In the genomic region with DNA sequence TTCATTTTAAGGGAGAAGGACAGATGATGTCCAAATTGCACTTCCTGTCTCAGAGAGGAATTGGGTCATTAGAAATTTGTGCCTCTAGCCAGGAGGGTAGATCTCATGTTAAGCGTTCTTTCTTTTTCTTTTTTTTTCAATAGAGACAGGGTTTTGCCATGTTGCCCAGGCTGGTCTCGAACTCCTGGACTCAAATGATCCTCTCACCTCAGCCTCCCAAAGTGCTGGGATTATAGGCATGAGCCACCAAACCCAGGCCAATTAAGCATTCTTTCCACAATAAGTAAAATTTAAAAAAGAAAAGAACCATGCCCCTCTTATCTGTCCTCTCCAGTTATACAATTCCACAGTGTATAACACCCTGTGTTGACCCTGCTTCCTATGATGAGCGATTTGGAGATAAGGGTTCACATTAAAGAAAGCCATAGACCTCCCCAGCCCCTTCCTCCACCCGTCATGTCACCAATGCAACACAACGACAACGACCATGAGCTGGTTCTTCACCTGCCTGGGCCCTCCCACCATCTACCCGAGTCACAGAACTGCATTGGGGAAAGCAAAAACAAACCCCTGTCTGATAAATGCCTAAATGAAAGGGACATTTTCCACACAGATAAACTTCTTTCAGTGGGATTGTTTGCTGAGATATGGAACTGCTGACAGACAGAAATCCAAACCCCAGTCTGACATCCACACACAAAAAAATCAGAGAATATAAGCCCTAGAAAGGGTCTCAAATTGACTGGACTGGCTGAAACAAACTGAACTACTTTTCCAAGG, we compare ENCODE assay signal across 1 cellular context.
TF ChIP-seq lines count a peak whose summit lies in the region.

No MANE protein-coding gene starts in this region.

TF ChIP-seq in GM12878, 131 proteins besides CTCF, POLR2A, EP300 and RAD21:
- TF ChIP-seq DPF2 (IDR thresholded peaks at IDR 0.05), result no peak
- no peak for TF ChIP-seq STAT3 (IDR thresholded peaks at IDR 0.05; ENCODE audit: low read depth, low read length)
- TF ChIP-seq BHLHE40 (IDR thresholded peaks at IDR 0.05; ENCODE audit: borderline replicate concordance in 1 of 2, low read depth in 2 of 2, low read length in 1 of 2), result no peak
- no peak for TF ChIP-seq EGR1 (IDR thresholded peaks at IDR 0.05; ENCODE audit: borderline replicate concordance in 1 of 2, low read depth in 2 of 2, low read length in 2 of 2)
- TF ChIP-seq, protein P1, sequence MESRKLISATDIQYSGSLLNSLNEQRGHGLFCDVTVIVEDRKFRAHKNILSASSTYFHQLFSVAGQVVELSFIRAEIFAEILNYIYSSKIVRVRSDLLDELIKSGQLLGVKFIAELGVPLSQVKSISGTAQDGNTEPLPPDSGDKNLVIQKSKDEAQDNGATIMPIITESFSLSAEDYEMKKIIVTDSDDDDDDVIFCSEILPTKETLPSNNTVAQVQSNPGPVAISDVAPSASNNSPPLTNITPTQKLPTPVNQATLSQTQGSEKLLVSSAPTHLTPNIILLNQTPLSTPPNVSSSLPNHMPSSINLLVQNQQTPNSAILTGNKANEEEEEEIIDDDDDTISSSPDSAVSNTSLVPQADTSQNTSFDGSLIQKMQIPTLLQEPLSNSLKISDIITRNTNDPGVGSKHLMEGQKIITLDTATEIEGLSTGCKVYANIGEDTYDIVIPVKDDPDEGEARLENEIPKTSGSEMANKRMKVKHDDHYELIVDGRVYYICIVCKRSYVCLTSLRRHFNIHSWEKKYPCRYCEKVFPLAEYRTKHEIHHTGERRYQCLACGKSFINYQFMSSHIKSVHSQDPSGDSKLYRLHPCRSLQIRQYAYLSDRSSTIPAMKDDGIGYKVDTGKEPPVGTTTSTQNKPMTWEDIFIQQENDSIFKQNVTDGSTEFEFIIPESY (IDR thresholded peaks at IDR 0.05), result no peak
- TF ChIP-seq, protein P2, sequence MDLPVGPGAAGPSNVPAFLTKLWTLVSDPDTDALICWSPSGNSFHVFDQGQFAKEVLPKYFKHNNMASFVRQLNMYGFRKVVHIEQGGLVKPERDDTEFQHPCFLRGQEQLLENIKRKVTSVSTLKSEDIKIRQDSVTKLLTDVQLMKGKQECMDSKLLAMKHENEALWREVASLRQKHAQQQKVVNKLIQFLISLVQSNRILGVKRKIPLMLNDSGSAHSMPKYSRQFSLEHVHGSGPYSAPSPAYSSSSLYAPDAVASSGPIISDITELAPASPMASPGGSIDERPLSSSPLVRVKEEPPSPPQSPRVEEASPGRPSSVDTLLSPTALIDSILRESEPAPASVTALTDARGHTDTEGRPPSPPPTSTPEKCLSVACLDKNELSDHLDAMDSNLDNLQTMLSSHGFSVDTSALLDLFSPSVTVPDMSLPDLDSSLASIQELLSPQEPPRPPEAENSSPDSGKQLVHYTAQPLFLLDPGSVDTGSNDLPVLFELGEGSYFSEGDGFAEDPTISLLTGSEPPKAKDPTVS (IDR thresholded peaks at IDR 0.05; ENCODE audit: low read depth, low read length), result no peak
- no peak for TF ChIP-seq NR2C1 (IDR thresholded peaks at IDR 0.05)
- TF ChIP-seq ESRRA (IDR thresholded peaks at IDR 0.05; ENCODE audit: low read length), result no peak
- TF ChIP-seq RELA (IDR thresholded peaks at IDR 0.05; ENCODE audit: borderline replicate concordance, partially characterized antibody), result no peak
- no peak for TF ChIP-seq SMAD1 (IDR thresholded peaks at IDR 0.05; ENCODE audit: low read depth, partially characterized antibody)
- TF ChIP-seq SMAD5 (IDR thresholded peaks at IDR 0.05; ENCODE audit: low read depth), result no peak
- TF ChIP-seq, protein P3, sequence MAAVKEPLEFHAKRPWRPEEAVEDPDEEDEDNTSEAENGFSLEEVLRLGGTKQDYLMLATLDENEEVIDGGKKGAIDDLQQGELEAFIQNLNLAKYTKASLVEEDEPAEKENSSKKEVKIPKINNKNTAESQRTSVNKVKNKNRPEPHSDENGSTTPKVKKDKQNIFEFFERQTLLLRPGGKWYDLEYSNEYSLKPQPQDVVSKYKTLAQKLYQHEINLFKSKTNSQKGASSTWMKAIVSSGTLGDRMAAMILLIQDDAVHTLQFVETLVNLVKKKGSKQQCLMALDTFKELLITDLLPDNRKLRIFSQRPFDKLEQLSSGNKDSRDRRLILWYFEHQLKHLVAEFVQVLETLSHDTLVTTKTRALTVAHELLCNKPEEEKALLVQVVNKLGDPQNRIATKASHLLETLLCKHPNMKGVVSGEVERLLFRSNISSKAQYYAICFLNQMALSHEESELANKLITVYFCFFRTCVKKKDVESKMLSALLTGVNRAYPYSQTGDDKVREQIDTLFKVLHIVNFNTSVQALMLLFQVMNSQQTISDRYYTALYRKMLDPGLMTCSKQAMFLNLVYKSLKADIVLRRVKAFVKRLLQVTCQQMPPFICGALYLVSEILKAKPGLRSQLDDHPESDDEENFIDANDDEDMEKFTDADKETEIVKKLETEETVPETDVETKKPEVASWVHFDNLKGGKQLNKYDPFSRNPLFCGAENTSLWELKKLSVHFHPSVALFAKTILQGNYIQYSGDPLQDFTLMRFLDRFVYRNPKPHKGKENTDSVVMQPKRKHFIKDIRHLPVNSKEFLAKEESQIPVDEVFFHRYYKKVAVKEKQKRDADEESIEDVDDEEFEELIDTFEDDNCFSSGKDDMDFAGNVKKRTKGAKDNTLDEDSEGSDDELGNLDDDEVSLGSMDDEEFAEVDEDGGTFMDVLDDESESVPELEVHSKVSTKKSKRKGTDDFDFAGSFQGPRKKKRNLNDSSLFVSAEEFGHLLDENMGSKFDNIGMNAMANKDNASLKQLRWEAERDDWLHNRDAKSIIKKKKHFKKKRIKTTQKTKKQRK (IDR thresholded peaks at IDR 0.05; ENCODE audit: low read depth, low read length), result no peak
- TF ChIP-seq YY1 (IDR thresholded peaks at IDR 0.05; ENCODE audit: low read depth, low read length), result no peak
- TF ChIP-seq NFIC (IDR thresholded peaks at IDR 0.05; ENCODE audit: low read depth, low read length), result no peak
